ENCODE assay signal across 17 cellular contexts in genomic region chr17:31386542-31387075, GRCh38. TPM values are rescaled to one million over a fixed set of nuclear protein-coding genes. Genes with fewer than 3 reads are reported as not detected.
A peak's percentile ranks its signal among the peaks of the same experiment; 100 is the strongest.
DNase-seq lines count a peak whose midpoint lies in the region; ATAC-seq and TF ChIP-seq lines count a peak whose summit lies in the region.
"Had no signal": no experiment of that assay in that cellular context is flagged by ENCODE, and none has a peak within 500 bp of the region (broad histone marks: within the 10 kb centered on the region; RNA-seq: fewer than 3 reads in every experiment).

No MANE protein-coding gene starts in this region.

- peaks cover 10% of the 10 kb centered on the region for H3K4me1 Mint-ChIP-seq in T-helper 17 cell

- peak overlapping the region; percentile 21 for H3K27ac Mint-ChIP-seq in T-helper 17 cell
- H3K27ac Mint-ChIP-seq: CD4-positive, CD25-positive, alpha-beta regulatory T cell had no signal

- DNase-seq in NCI-H2171 treated with DMSO at 0.1 percent for 48 hours (lab: John Stamatoyannopoulos, UW) (peak; percentile 4), NCI-H2171 (lab: John Stamatoyannopoulos, UW) (no peak), DND-41 (no peak), T-helper 17 cell (no peak), islet precursor cell (peak; percentile 38), posterior vena cava (ENCODE audit: low spot score) (no peak)
- no peak for DNase-seq in activated T-cell treated with anti-CD3 and anti-CD28 coated beads, Interleukin-2, amount 50 U/mL, for 48 hours
- DNase-seq in effector CD4-positive, alpha-beta T cell, result no peak
- DNase-seq: 8988T; CD4-positive, CD25-positive, alpha-beta regulatory T cell; DMS79; EL; GDM1; GOT3; H9 had no signal

- H3K9me3 ChIP-seq in DND-41 (ENCODE audit: insufficient read depth, low read length, severe bottlenecking) (no peaks in the 10 kb centered on the region), T-helper 17 cell (ENCODE audit: control insufficient read depth, low read length, poor library complexity, severe bottlenecking) (no peaks in the 10 kb centered on the region)
- H3K9me3 ChIP-seq: BLaER1 treated with 17β-estradiol and CSF1 and Interleukin-3, amounts not matched to agents 10 nM and 100 nM had no signal

- H4K20me1 ChIP-seq in DND-41 (ENCODE audit: insufficient read depth, low read length), result no peaks in the 10 kb centered on the region

- H2AFZ ChIP-seq in DND-41 (ENCODE audit: low read depth, low read length), result no peak overlapping the region

- no peak overlapping the region for H3K4me2 ChIP-seq in DND-41 (ENCODE audit: insufficient read depth, low read length)

- ATAC-seq in DND-41 (ENCODE audit: insufficient read depth, low read depth) (peak; percentile 25; the same call in 1 of the 3 replicates), T-helper 17 cell (no peak)

- peaks cover 3% of the 10 kb centered on the region for H3K36me3 Mint-ChIP-seq in T-helper 17 cell (ENCODE audit: low read depth)
- H3K36me3 Mint-ChIP-seq: CD4-positive, CD25-positive, alpha-beta regulatory T cell had no signal

- H3K27me3 Mint-ChIP-seq in T-helper 17 cell, result peaks cover 17% of the 10 kb centered on the region

- H3K4me3 Mint-ChIP-seq in T-helper 17 cell, result no peak overlapping the region
- H3K4me3 Mint-ChIP-seq: H9 had no signal

- TF ChIP-seq CTCF in DND-41 (IDR thresholded peaks at IDR 0.05; ENCODE audit: borderline replicate concordance, extremely low read depth, low read length, poor library complexity, severe bottlenecking), result no peak

- peaks cover 6% of the 10 kb centered on the region for H3K36me3 ChIP-seq in DND-41 (ENCODE audit: insufficient read depth, low read length)

- H3K27ac ChIP-seq in DND-41 (ENCODE audit: low read length), result no peak overlapping the region
- H3K27ac ChIP-seq: BLaER1 treated with 17β-estradiol and CSF1 and Interleukin-3, amounts not matched to agents 10 nM and 100 nM; HL-60 had no signal

- H3K27me3 ChIP-seq in DND-41 (ENCODE audit: insufficient read depth, low read length, poor library complexity), result no peaks in the 10 kb centered on the region

- no peaks in the 10 kb centered on the region for H3K4me1 ChIP-seq in DND-41 (ENCODE audit: insufficient read depth, low read length)

- intact Hi-C loops in posterior vena cava (cut with DNase I), result loop anchor here in 1 of 2 donors (10.0 kb wide), 1 partner anchor 58 kb away; no protein-coding TSS in a partner anchor

- H3K9ac ChIP-seq in DND-41 (ENCODE audit: low read depth, low read length), result no peak overlapping the region
- H3K9ac ChIP-seq: BLaER1 treated with 17β-estradiol and CSF1 and Interleukin-3, amounts not matched to agents 10 nM and 100 nM had no signal

- H3K4me3 ChIP-seq in DND-41 (ENCODE audit: low read depth in 1 of 2, low read length in 2 of 2), result no peak overlapping the region
- H3K4me3 ChIP-seq: BLaER1 treated with 17β-estradiol and CSF1 and Interleukin-3, amounts not matched to agents 10 nM and 100 nM had no signal

- H3K79me2 ChIP-seq in DND-41 (ENCODE audit: insufficient read depth, low read length), result no peaks in the 10 kb centered on the region

RNA-seq across cellular contexts. Expression of gene RAB11FIP4, which starts 4.9 kb away (rescaled TPM):
- total RNA-seq in T-helper 17 cell (10 to 100 TPM; 47.4 to 61.9 TPM), posterior vena cava (1 to 10 TPM in 1 of 2 donors, under 1 TPM in 1; 0.83 to 1.0 TPM)

Comparison
In these comparisons a context has a peak if more than half of its experiments do, and no peak if none do; other contexts are left out.
1. DNase-seq: peak in NCI-H2171 treated with DMSO at 0.1 percent for 48 hours (single experiment) and islet precursor cell (single experiment); none in NCI-H2171 (single experiment), DND-41 (single experiment), T-helper 17 cell (0 of 3), activated T-cell treated with anti-CD3 and anti-CD28 coated beads, Interleukin-2, amount 50 U/mL, for 48 hours (0 of 2), effector CD4-positive, alpha-beta T cell (single experiment) and posterior vena cava (single experiment).
2. RNA of gene RAB11FIP4, which starts 4.9 kb away (total RNA-seq): 47.4 to 61.9 TPM in T-helper 17 cell; 0.83 to 1.0 TPM in posterior vena cava; every median in the first group is over 10 times any median in the second.